In the genomic region with DNA sequence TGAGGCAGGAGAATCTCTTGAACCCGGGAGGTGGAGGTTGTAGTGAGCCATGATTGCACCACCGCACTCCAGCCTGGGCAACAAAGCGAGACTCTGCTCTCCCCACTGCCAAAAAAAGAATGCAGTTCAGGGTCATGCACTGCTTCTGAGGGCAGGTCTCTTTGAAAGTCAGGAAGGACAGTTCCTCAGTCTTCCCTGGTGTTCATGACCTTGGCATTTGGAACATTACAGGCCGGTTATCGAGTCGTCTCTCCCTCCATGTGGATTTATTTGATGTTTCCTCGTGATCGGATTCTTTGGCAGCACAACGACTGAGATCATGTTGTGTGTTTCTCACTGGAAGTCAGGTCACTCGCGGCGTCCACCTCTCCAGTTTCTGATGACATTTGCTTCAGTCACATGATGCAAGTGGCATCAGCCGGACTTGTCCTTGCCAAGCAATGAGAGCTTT, we compare ENCODE assay signal across 1 cellular context.
TF ChIP-seq lines count a peak whose summit lies in the region.

No MANE protein-coding gene starts in this region.

TF ChIP-seq in HepG2, 621 proteins besides CTCF, POLR2A, EP300 and RAD21 (continues in another document):
- TF ChIP-seq FIP1L1 (IDR thresholded peaks at IDR 0.05; ENCODE audit: borderline replicate concordance, insufficient read depth, low read depth, low read length) = no peak
- TF ChIP-seq EEA1 (CRISPR knock-in tag; IDR thresholded peaks at IDR 0.05; ENCODE audit: borderline replicate concordance) = no peak
- no peak for TF ChIP-seq ZNF263 (CRISPR knock-in tag; IDR thresholded peaks at IDR 0.05)
- TF ChIP-seq ZNF792 (CRISPR knock-in tag; IDR thresholded peaks at IDR 0.05) = no peak
- peak; percentile 66; the same call in 1 of the 2 replicates for TF ChIP-seq FOXK1 (CRISPR knock-in tag; IDR thresholded peaks at IDR 0.05; ENCODE audit: borderline replicate concordance, low read depth)
- peak; percentile 60 for TF ChIP-seq HOXA3 (CRISPR knock-in tag; IDR thresholded peaks at IDR 0.05)
- peak; percentile 97 for TF ChIP-seq RARA (CRISPR knock-in tag; IDR thresholded peaks at IDR 0.05)
- no peak for TF ChIP-seq FOXO4 (CRISPR knock-in tag; conservative IDR thresholded peaks at IDR 0.05)
- peak; percentile 63 for TF ChIP-seq SALL1 (CRISPR knock-in tag; IDR thresholded peaks at IDR 0.05)
- TF ChIP-seq CEBPB (IDR thresholded peaks at IDR 0.05; ENCODE audit: borderline replicate concordance, low read depth, low read length) = 0 out of 2 replicates have a peak, but pooled peaks have one; percentile 20
- TF ChIP-seq EZH2 (conservative IDR thresholded peaks at IDR 0.05; ENCODE audit: low read depth, low read length) = no peak
- TF ChIP-seq KDM3A (CRISPR knock-in tag; IDR thresholded peaks at IDR 0.05; ENCODE audit: low read depth) = no peak
- TF ChIP-seq ARID2 (CRISPR knock-in tag; IDR thresholded peaks at IDR 0.05; ENCODE audit: borderline replicate concordance) = no peak
- TF ChIP-seq, protein P1, sequence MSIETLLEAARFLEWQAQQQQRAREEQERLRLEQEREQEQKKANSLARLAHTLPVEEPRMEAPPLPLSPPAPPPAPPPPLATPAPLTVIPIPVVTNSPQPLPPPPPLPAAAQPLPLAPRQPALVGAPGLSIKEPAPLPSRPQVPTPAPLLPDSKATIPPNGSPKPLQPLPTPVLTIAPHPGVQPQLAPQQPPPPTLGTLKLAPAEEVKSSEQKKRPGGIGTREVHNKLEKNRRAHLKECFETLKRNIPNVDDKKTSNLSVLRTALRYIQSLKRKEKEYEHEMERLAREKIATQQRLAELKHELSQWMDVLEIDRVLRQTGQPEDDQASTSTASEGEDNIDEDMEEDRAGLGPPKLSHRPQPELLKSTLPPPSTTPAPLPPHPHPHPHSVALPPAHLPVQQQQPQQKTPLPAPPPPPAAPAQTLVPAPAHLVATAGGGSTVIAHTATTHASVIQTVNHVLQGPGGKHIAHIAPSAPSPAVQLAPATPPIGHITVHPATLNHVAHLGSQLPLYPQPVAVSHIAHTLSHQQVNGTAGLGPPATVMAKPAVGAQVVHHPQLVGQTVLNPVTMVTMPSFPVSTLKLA (IDR thresholded peaks at IDR 0.05) = peak; percentile 65
- no peak for TF ChIP-seq SRSF1 (optimal IDR thresholded peaks at IDR 0.05; ENCODE audit: low read depth, low read length)
- TF ChIP-seq SOX13 (IDR thresholded peaks at IDR 0.05) = no peak
- peak in 1 of 2 experiments; percentile 76; a peak in 2 of 4 replicates for TF ChIP-seq SOX13 (CRISPR knock-in tag; conservative IDR thresholded peaks at IDR 0.05 in 1 of 2, IDR thresholded peaks at IDR 0.05 in 1 of 2)
- TF ChIP-seq ZNF550 (CRISPR knock-in tag; IDR thresholded peaks at IDR 0.05; ENCODE audit: borderline replicate concordance) = no peak
- no peak for TF ChIP-seq FOXP1 (IDR thresholded peaks at IDR 0.05)
- peak; percentile 51; the same call in 1 of the 2 replicates for TF ChIP-seq FOXP1 (CRISPR knock-in tag; IDR thresholded peaks at IDR 0.05)
- TF ChIP-seq EHMT2 (IDR thresholded peaks at IDR 0.05; ENCODE audit: borderline replicate concordance, low read depth, low read length) = no peak
- peak; percentile 30; the same call in 1 of the 2 replicates for TF ChIP-seq MAX (IDR thresholded peaks at IDR 0.05)
- TF ChIP-seq, protein P2, sequence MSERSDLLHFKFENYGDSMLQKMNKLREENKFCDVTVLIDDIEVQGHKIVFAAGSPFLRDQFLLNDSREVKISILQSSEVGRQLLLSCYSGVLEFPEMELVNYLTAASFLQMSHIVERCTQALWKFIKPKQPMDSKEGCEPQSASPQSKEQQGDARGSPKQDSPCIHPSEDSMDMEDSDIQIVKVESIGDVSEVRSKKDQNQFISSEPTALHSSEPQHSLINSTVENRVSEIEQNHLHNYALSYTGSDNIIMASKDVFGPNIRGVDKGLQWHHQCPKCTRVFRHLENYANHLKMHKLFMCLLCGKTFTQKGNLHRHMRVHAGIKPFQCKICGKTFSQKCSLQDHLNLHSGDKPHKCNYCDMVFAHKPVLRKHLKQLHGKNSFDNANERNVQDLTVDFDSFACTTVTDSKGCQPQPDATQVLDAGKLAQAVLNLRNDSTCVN (CRISPR knock-in tag; IDR thresholded peaks at IDR 0.05; ENCODE audit: borderline replicate concordance) = no peak
- TF ChIP-seq, protein P3, sequence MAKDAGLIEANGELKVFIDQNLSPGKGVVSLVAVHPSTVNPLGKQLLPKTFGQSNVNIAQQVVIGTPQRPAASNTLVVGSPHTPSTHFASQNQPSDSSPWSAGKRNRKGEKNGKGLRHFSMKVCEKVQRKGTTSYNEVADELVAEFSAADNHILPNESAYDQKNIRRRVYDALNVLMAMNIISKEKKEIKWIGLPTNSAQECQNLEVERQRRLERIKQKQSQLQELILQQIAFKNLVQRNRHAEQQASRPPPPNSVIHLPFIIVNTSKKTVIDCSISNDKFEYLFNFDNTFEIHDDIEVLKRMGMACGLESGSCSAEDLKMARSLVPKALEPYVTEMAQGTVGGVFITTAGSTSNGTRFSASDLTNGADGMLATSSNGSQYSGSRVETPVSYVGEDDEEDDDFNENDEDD (CRISPR knock-in tag; IDR thresholded peaks at IDR 0.05; ENCODE audit: borderline replicate concordance) = no peak
- no peak for TF ChIP-seq ZNF788 (CRISPR knock-in tag; IDR thresholded peaks at IDR 0.05; ENCODE audit: borderline replicate concordance)
- no peak for TF ChIP-seq NCOA5 (CRISPR knock-in tag; IDR thresholded peaks at IDR 0.05)
- no peak for TF ChIP-seq SP140L (CRISPR knock-in tag; IDR thresholded peaks at IDR 0.05; ENCODE audit: borderline replicate concordance)
- TF ChIP-seq, protein P4, sequence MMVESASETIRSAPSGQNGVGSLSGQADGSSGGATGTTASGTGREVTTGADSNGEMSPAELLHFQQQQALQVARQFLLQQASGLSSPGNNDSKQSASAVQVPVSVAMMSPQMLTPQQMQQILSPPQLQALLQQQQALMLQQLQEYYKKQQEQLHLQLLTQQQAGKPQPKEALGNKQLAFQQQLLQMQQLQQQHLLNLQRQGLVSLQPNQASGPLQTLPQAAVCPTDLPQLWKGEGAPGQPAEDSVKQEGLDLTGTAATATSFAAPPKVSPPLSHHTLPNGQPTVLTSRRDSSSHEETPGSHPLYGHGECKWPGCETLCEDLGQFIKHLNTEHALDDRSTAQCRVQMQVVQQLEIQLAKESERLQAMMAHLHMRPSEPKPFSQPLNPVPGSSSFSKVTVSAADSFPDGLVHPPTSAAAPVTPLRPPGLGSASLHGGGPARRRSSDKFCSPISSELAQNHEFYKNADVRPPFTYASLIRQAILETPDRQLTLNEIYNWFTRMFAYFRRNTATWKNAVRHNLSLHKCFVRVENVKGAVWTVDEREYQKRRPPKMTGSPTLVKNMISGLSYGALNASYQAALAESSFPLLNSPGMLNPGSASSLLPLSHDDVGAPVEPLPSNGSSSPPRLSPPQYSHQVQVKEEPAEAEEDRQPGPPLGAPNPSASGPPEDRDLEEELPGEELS (CRISPR knock-in tag; IDR thresholded peaks at IDR 0.05) = peak; percentile 65
- TF ChIP-seq TBL1XR1 (IDR thresholded peaks at IDR 0.05; ENCODE audit: borderline replicate concordance, low read length, partially characterized antibody) = peak; percentile 80
- peak; percentile 45; the same call in 1 of the 2 replicates for TF ChIP-seq ZNF3 (CRISPR knock-in tag; IDR thresholded peaks at IDR 0.05)
- TF ChIP-seq PPARG (CRISPR knock-in tag; conservative IDR thresholded peaks at IDR 0.05) = no peak
- no peak for TF ChIP-seq ZNF431 (CRISPR knock-in tag; IDR thresholded peaks at IDR 0.05; ENCODE audit: borderline replicate concordance, low read depth)
- peak; percentile 58 to 61; a peak in 3 of 4 replicates for TF ChIP-seq NR2F1 (CRISPR knock-in tag; IDR thresholded peaks at IDR 0.05)
- no peak for TF ChIP-seq NFIB (CRISPR knock-in tag; IDR thresholded peaks at IDR 0.05; ENCODE audit: borderline replicate concordance)
- TF ChIP-seq ZNF143 (CRISPR knock-in tag; IDR thresholded peaks at IDR 0.05) = no peak; the same call in 1 of the 2 replicates
- peak; percentile 45; the same call in 1 of the 2 replicates for TF ChIP-seq HMG20B (CRISPR knock-in tag; conservative IDR thresholded peaks at IDR 0.05)
- peak; percentile 65; the same call in 1 of the 2 replicates for TF ChIP-seq SOX5 (CRISPR knock-in tag; IDR thresholded peaks at IDR 0.05; ENCODE audit: borderline replicate concordance)
- TF ChIP-seq ISL2 (CRISPR knock-in tag; IDR thresholded peaks at IDR 0.05) = 0 out of 2 replicates have a peak, but pooled peaks have one; percentile 27
- peak; percentile 86 for TF ChIP-seq HNF4A (CRISPR knock-in tag; IDR thresholded peaks at IDR 0.05)
- TF ChIP-seq ZNF383 (CRISPR knock-in tag; IDR thresholded peaks at IDR 0.05; ENCODE audit: borderline replicate concordance) = no peak
- no peak for TF ChIP-seq U2AF2 (IDR thresholded peaks at IDR 0.05; ENCODE audit: low read depth, low read length)
- no peak for TF ChIP-seq ZNF891 (CRISPR knock-in tag; IDR thresholded peaks at IDR 0.05)
- TF ChIP-seq SP2 (CRISPR knock-in tag; IDR thresholded peaks at IDR 0.05) = no peak
- TF ChIP-seq, protein P5, sequence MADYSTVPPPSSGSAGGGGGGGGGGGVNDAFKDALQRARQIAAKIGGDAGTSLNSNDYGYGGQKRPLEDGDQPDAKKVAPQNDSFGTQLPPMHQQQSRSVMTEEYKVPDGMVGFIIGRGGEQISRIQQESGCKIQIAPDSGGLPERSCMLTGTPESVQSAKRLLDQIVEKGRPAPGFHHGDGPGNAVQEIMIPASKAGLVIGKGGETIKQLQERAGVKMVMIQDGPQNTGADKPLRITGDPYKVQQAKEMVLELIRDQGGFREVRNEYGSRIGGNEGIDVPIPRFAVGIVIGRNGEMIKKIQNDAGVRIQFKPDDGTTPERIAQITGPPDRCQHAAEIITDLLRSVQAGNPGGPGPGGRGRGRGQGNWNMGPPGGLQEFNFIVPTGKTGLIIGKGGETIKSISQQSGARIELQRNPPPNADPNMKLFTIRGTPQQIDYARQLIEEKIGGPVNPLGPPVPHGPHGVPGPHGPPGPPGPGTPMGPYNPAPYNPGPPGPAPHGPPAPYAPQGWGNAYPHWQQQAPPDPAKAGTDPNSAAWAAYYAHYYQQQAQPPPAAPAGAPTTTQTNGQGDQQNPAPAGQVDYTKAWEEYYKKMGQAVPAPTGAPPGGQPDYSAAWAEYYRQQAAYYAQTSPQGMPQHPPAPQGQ (CRISPR knock-in tag; IDR thresholded peaks at IDR 0.05; ENCODE audit: borderline replicate concordance) = no peak
- no peak for TF ChIP-seq ZNF317 (CRISPR knock-in tag; IDR thresholded peaks at IDR 0.05)
- TF ChIP-seq, protein P6, sequence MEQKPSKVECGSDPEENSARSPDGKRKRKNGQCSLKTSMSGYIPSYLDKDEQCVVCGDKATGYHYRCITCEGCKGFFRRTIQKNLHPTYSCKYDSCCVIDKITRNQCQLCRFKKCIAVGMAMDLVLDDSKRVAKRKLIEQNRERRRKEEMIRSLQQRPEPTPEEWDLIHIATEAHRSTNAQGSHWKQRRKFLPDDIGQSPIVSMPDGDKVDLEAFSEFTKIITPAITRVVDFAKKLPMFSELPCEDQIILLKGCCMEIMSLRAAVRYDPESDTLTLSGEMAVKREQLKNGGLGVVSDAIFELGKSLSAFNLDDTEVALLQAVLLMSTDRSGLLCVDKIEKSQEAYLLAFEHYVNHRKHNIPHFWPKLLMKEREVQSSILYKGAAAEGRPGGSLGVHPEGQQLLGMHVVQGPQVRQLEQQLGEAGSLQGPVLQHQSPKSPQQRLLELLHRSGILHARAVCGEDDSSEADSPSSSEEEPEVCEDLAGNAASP (CRISPR knock-in tag; IDR thresholded peaks at IDR 0.05; ENCODE audit: borderline replicate concordance) = peak; percentile 83; the same call in 1 of the 2 replicates
- no peak for TF ChIP-seq ZKSCAN1 (IDR thresholded peaks at IDR 0.05; ENCODE audit: low read length)
- TF ChIP-seq ZNF121 (CRISPR knock-in tag; IDR thresholded peaks at IDR 0.05) = peak; percentile 99
- no peak for TF ChIP-seq GMEB2 (CRISPR knock-in tag; IDR thresholded peaks at IDR 0.05; ENCODE audit: low read depth)
- TF ChIP-seq ZNF501 (CRISPR knock-in tag; IDR thresholded peaks at IDR 0.05) = no peak
- TF ChIP-seq KDM5A (IDR thresholded peaks at IDR 0.05; ENCODE audit: borderline replicate concordance, low read length) = no peak
- TF ChIP-seq, protein P7, sequence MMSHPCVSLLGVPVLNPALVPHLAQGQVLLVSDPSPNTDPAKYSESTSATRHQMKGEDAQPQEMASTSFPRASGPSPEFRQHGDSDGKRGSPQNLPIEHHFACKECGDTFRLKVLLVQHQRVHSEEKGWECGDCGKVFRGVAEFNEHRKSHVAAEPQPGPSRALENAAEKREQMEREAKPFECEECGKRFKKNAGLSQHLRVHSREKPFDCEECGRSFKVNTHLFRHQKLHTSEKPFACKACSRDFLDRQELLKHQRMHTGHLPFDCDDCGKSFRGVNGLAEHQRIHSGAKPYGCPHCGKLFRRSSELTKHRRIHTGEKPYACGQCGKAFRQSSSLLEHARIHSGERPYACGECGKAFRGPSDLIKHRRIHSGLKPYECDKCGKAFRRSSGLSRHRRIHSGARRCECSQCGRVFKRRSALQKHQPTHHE (CRISPR knock-in tag; IDR thresholded peaks at IDR 0.05; ENCODE audit: borderline replicate concordance) = no peak
- TF ChIP-seq ZIK1 (CRISPR knock-in tag; IDR thresholded peaks at IDR 0.05; ENCODE audit: borderline replicate concordance, low read depth) = no peak
